ENCODE assay signal across 1 cellular context in the genomic region with DNA sequence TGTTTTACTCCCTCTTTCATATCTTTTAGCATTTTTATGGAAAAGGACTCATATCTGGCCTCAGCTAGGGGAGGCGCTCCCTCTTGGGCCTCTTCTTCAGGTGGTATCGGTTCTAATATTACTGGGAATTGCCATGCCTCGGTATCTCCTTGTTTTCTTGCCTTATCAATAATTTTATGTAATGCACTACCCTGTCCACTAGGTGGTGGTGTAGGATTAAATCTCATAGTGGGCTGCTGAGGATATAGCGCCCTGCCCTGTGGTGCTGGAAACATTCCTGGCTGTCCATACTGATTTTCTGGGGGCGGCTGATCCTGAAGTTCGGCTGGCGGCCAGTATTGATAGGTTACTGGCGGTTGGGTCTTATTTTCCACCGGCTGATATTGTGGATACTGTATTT.
TF ChIP-seq lines count a peak whose summit lies in the region.

No MANE protein-coding gene starts in this region.

TF ChIP-seq in WTC11, 78 proteins besides CTCF, POLR2A, EP300 and RAD21 (continued from another document):
- TF ChIP-seq, protein P1, sequence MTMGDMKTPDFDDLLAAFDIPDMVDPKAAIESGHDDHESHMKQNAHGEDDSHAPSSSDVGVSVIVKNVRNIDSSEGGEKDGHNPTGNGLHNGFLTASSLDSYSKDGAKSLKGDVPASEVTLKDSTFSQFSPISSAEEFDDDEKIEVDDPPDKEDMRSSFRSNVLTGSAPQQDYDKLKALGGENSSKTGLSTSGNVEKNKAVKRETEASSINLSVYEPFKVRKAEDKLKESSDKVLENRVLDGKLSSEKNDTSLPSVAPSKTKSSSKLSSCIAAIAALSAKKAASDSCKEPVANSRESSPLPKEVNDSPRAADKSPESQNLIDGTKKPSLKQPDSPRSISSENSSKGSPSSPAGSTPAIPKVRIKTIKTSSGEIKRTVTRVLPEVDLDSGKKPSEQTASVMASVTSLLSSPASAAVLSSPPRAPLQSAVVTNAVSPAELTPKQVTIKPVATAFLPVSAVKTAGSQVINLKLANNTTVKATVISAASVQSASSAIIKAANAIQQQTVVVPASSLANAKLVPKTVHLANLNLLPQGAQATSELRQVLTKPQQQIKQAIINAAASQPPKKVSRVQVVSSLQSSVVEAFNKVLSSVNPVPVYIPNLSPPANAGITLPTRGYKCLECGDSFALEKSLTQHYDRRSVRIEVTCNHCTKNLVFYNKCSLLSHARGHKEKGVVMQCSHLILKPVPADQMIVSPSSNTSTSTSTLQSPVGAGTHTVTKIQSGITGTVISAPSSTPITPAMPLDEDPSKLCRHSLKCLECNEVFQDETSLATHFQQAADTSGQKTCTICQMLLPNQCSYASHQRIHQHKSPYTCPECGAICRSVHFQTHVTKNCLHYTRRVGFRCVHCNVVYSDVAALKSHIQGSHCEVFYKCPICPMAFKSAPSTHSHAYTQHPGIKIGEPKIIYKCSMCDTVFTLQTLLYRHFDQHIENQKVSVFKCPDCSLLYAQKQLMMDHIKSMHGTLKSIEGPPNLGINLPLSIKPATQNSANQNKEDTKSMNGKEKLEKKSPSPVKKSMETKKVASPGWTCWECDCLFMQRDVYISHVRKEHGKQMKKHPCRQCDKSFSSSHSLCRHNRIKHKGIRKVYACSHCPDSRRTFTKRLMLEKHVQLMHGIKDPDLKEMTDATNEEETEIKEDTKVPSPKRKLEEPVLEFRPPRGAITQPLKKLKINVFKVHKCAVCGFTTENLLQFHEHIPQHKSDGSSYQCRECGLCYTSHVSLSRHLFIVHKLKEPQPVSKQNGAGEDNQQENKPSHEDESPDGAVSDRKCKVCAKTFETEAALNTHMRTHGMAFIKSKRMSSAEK (CRISPR knock-in tag; IDR thresholded peaks at IDR 0.05; ENCODE audit: borderline replicate concordance), result no peak
- TF ChIP-seq ZNF416 (CRISPR knock-in tag; IDR thresholded peaks at IDR 0.05) (no peak), MXD4 (CRISPR knock-in tag; IDR thresholded peaks at IDR 0.05; ENCODE audit: borderline replicate concordance) (no peak), ETV6 (CRISPR knock-in tag; IDR thresholded peaks at IDR 0.05) (no peak), GRHL2 (CRISPR knock-in tag; IDR thresholded peaks at IDR 0.05; ENCODE audit: insufficient replicate concordance, severe bottlenecking) (no peak), TEAD4 (CRISPR knock-in tag; IDR thresholded peaks at IDR 0.05) (no peak)
- TF ChIP-seq, protein P2, sequence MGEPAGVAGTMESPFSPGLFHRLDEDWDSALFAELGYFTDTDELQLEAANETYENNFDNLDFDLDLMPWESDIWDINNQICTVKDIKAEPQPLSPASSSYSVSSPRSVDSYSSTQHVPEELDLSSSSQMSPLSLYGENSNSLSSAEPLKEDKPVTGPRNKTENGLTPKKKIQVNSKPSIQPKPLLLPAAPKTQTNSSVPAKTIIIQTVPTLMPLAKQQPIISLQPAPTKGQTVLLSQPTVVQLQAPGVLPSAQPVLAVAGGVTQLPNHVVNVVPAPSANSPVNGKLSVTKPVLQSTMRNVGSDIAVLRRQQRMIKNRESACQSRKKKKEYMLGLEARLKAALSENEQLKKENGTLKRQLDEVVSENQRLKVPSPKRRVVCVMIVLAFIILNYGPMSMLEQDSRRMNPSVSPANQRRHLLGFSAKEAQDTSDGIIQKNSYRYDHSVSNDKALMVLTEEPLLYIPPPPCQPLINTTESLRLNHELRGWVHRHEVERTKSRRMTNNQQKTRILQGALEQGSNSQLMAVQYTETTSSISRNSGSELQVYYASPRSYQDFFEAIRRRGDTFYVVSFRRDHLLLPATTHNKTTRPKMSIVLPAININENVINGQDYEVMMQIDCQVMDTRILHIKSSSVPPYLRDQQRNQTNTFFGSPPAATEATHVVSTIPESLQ (CRISPR knock-in tag; IDR thresholded peaks at IDR 0.05), result no peak
- TF ChIP-seq, protein P3, sequence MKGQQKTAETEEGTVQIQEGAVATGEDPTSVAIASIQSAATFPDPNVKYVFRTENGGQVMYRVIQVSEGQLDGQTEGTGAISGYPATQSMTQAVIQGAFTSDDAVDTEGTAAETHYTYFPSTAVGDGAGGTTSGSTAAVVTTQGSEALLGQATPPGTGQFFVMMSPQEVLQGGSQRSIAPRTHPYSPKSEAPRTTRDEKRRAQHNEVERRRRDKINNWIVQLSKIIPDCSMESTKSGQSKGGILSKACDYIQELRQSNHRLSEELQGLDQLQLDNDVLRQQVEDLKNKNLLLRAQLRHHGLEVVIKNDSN (CRISPR knock-in tag; IDR thresholded peaks at IDR 0.05), result no peak
TF ChIP-seq in WTC11: peak in this region for 0.
